ENCODE assay signal across 8 cellular contexts in genomic region chr12:120117961-120118709, GRCh38. TPM values are rescaled to one million over a fixed set of nuclear protein-coding genes. Genes with fewer than 3 reads are reported as not detected.
DNase-seq lines count a peak whose midpoint lies in the region; ATAC-seq and TF ChIP-seq lines count a peak whose summit lies in the region.

No MANE protein-coding gene starts in this region.

- peaks cover 49% of the 10 kb centered on the region; the same call in 1 of the 2 replicates for H3K79me2 ChIP-seq in KMS-11 (ENCODE audit: insufficient read depth, low read depth)

- H3K23ac ChIP-seq in mesenchymal stem cell (ENCODE audit: low read length in 2 of 2), result no peak overlapping the region

- H2BK15ac ChIP-seq in mesenchymal stem cell (ENCODE audit: low read depth, poor library complexity, severe bottlenecking), result no peak overlapping the region

- peaks cover 69% of the 10 kb centered on the region for H3K4me1 Mint-ChIP-seq in CD4-positive, alpha-beta T cell (ENCODE audit: low read depth)

- CTCF ChIA-PET in CD4-positive, alpha-beta T cell (lab: Charles Lee), result interaction anchor here (0.6 to 2.4 kb wide), 3 partner anchors 9 to 83 kb away, joined by 3 to 11 read pairs (median 4); no protein-coding TSS in a partner anchor

- H2BK120ac ChIP-seq in mesenchymal stem cell (ENCODE audit: low read depth, low read length), result no peak overlapping the region

- H2BK12ac ChIP-seq in mesenchymal stem cell (ENCODE audit: low read length in 2 of 2), result no peak overlapping the region

- ATAC-seq in CD4-positive, alpha-beta T cell (ENCODE audit: poor library complexity), result no peak
- ATAC-seq in GM21381 (IDR thresholded peaks at IDR 0.05; ENCODE audit: unreplicated experiment), result no peak

- peak overlapping the region; percentile 84 for H3K27ac Mint-ChIP-seq in CD4-positive, alpha-beta T cell

- H3K4ac ChIP-seq in mesenchymal stem cell (ENCODE audit: low read depth in 1 of 2, low read length in 2 of 2), result peak overlapping the region in 1 of 2 experiments; percentile 2

- H3K9ac ChIP-seq in KMS-11 (peak overlapping the region; percentile 64; the same call in 1 of the 2 replicates), mesenchymal stem cell (ENCODE audit: low read length) (peak overlapping the region; percentile 92)

- H3K4me3 Mint-ChIP-seq in CD4-positive, alpha-beta T cell, result peak overlapping the region; percentile 91

- no peaks in the 10 kb centered on the region for H4K20me1 ChIP-seq in KMS-11 (ENCODE audit: insufficient read depth)

- peak overlapping the region in 1 of 2 experiments; percentile 35 for H3K18ac ChIP-seq in mesenchymal stem cell (ENCODE audit: low read depth in 1 of 2, low read length in 2 of 2)

- no peak overlapping the region for H3K14ac ChIP-seq in mesenchymal stem cell (ENCODE audit: low read length in 2 of 2)

- intact Hi-C loops in CD4-positive, alpha-beta T cell (cut with DNase I, micrococcal nuclease), result loop anchor here (2.0 to 10.0 kb wide), 5 partner anchors 31 to 329 kb away; partner anchors contain the start of genes GATC (in 1 of the 2), GCN1 (in 1 of the 2), PXN (in 1 of the 2) and RPLP0 (in 1 of the 2)
- intact Hi-C loops in breast epithelium (cut with DNase I; ENCODE audit: low total_unique reads), result no loop called here

- H3K9me3 Mint-ChIP-seq in CD4-positive, alpha-beta T cell, result no peaks in the 10 kb centered on the region

- H3K9me3 ChIP-seq in CD4-positive, alpha-beta T cell (ENCODE audit: control insufficient read depth, low read length), result no peaks in the 10 kb centered on the region
- no peaks in the 10 kb centered on the region for H3K9me3 ChIP-seq in breast epithelium
- H3K9me3 ChIP-seq in mesenchymal stem cell (ENCODE audit: control insufficient read depth, low read length), result no peaks in the 10 kb centered on the region

- H4K8ac ChIP-seq in mesenchymal stem cell (ENCODE audit: low read length), result no peak overlapping the region

- POLR2A ChIA-PET in CD4-positive, alpha-beta T cell (lab: Charles Lee), result interaction anchor here (1.2 to 4.9 kb wide), 8 partner anchors 15 to 325 kb away, joined by 3 to 51 read pairs (median 16); partner anchors contain the start of genes BICDL1, RNU4-1, RNU4-2 and RPLP0

- H3K27ac ChIP-seq in CD4-positive, alpha-beta T cell (ENCODE audit: low read depth, low read length), result peak overlapping the region; percentile 94
- peak overlapping the region; percentile 84 for H3K27ac ChIP-seq in KMS-11
- peak overlapping the region in 1 of 2 donors; percentile 45 for H3K27ac ChIP-seq in breast epithelium
- peak overlapping the region; percentile 4 for H3K27ac ChIP-seq in mesenchymal stem cell (ENCODE audit: low read length, poor library complexity, severe bottlenecking)

- no peaks in the 10 kb centered on the region for H3K27me3 ChIP-seq in CD4-positive, alpha-beta T cell (ENCODE audit: control insufficient read depth, insufficient read depth, low read length)
- H3K27me3 ChIP-seq in KMS-11 (ENCODE audit: insufficient read depth, low read depth) (no peaks in the 10 kb centered on the region), breast epithelium (no peaks in the 10 kb centered on the region), mesenchymal stem cell (ENCODE audit: control insufficient read depth in 1 of 2, insufficient read depth in 1 of 2, low read length in 2 of 2) (no peaks in the 10 kb centered on the region)

- H3K4me3 ChIP-seq in KMS-11 (IDR thresholded peaks at IDR 0.05; ENCODE audit: insufficient read depth, low read depth, low read length) (no peak overlapping the region), breast epithelium (peak overlapping the region; percentile 82 to 90 (median 83)), mesenchymal stem cell (ENCODE audit: insufficient read depth in 1 of 2, low read depth in 1 of 2, low read length in 2 of 2) (peak overlapping the region; percentile 18 to 98)

- no peak overlapping the region for H2AK5ac ChIP-seq in mesenchymal stem cell (ENCODE audit: low read length, severe bottlenecking)

- peaks cover 28% of the 10 kb centered on the region for H3K36me3 Mint-ChIP-seq in CD4-positive, alpha-beta T cell (ENCODE audit: low read depth)

- H3K36me3 ChIP-seq in KMS-11 (ENCODE audit: insufficient read depth), result no peaks in the 10 kb centered on the region
- H3K36me3 ChIP-seq in breast epithelium, result no peaks in the 10 kb centered on the region
- H3K36me3 ChIP-seq in mesenchymal stem cell (ENCODE audit: control insufficient read depth in 1 of 2, insufficient read depth in 2 of 2, low read depth in 1 of 2, low read length in 2 of 2), result peaks cover 3 to 8% of the 10 kb centered on the region in 2 experiments

- WGBS in mesenchymal stem cell, result 16% methylated on average over 12 of the region's 16 CpGs

- peak overlapping the region; percentile 8 for H4K91ac ChIP-seq in mesenchymal stem cell (ENCODE audit: low read length)

- no peaks in the 10 kb centered on the region for H3K27me3 Mint-ChIP-seq in CD4-positive, alpha-beta T cell

- H2AFZ ChIP-seq in KMS-11 (ENCODE audit: low read depth) (no peak overlapping the region), mesenchymal stem cell (ENCODE audit: low read depth, low read length) (no peak overlapping the region)

- H3K4me2 ChIP-seq in KMS-11 (peak overlapping the region; percentile 89), mesenchymal stem cell (ENCODE audit: low read length, poor library complexity, severe bottlenecking) (peak overlapping the region; percentile 91)

- TF ChIP-seq POLR2A in breast epithelium (IDR thresholded peaks at IDR 0.05), result no peak

- no peak for TF ChIP-seq CTCF in CD4-positive, alpha-beta T cell (IDR thresholded peaks at IDR 0.05)
- TF ChIP-seq CTCF in KMS-11 (conservative IDR thresholded peaks at IDR 0.05; ENCODE audit: low read depth, low read length), result no peak
- no peak for TF ChIP-seq CTCF in breast epithelium (IDR thresholded peaks at IDR 0.05)

- H3K4me1 ChIP-seq in KMS-11 (ENCODE audit: low read depth, poor library complexity, severe bottlenecking) (peaks cover 65% of the 10 kb centered on the region), breast epithelium (peaks cover 10 to 19% of the 10 kb centered on the region in 2 donors), mesenchymal stem cell (ENCODE audit: control insufficient read depth, insufficient read depth, low read depth, low read length) (peaks cover 16% of the 10 kb centered on the region)

- H3K79me1 ChIP-seq in mesenchymal stem cell (replicated peaks; ENCODE audit: low read length, poor library complexity, severe bottlenecking), result no peaks in the 10 kb centered on the region

- no peak for DNase-seq in CD4-positive, alpha-beta T cell
- DNase-seq in breast epithelium (ENCODE audit: low spot score in 2 of 2), result no peak
- peak; percentile 88 for DNase-seq in mesenchymal stem cell
- no peak for DNase-seq in activated CD4-positive, CD25-positive, alpha-beta regulatory T cell (lab: John Stamatoyannopoulos, UW)
- no peak for DNase-seq in T-helper 9 cell
- no peak for DNase-seq in SIG-M5 (lab: John Stamatoyannopoulos, UW)

- H2BK5ac ChIP-seq in mesenchymal stem cell (ENCODE audit: low read depth, low read length, poor library complexity, severe bottlenecking), result no peak overlapping the region

RNA-seq across cellular contexts. Expression of gene RAB35, which starts 1.6 kb away (rescaled TPM):
- total RNA-seq in CD4-positive, alpha-beta T cell, result 10 to 100 TPM; 49.7 to 53.8 TPM
- 10 to 100 TPM; 23.3 to 26.8 (median 26.2) TPM for total RNA-seq in breast epithelium
- polyA plus RNA-seq in mesenchymal stem cell (2013, experiment 1 of 2), result 43.5 TPM
- 42.8 TPM for polyA plus RNA-seq in mesenchymal stem cell (2013, experiment 2 of 2)
